In the genomic region with DNA sequence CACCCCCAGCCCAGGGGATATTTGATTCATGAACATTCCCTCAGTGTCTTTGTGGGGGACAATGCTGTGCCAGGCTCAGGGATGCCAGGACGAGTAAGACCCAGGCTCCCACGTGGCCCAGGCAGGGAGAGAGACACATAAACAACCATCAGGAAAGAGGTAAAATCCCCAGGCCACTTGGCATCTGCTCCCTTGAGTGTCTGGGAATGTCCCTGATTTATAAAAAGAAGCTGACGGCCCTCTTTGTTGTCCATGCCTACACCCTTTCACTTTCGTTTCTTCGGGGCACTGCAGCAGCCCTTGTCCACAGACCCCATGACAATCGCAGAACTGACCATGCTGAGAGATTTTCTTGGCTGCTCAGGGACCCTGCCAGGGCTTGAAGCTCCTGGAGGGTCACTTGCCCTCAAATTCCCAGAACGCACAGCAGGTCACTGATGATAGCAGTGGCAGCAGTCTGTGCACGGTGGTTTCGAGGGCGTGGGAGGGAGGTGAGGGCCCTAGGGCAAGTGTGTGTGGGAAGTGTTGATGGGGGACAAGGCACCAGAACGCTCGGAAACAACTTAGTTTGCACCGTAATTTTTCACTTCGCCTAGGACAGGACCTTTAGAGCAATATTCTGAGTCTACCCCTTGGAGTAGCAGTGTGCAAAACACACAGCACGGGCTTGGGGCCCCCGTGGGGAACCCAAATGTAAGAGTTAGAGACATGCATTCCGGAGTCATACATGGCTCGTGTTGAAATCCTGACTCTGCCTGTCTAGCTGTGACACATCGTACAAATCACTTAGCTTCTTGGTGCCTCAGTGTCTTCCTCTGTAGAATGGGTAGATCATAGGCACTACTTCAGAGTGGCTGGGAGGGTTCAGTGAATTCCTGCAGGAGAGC, we compare ENCODE assay signal across 8 cellular contexts. TPM values are rescaled to one million over a fixed set of nuclear protein-coding genes. Genes with fewer than 3 reads are reported as not detected.
DNase-seq lines count a peak whose midpoint lies in the region; ATAC-seq and TF ChIP-seq lines count a peak whose summit lies in the region.

No MANE protein-coding gene starts in this region.

- DNase-seq in CD14-positive monocyte (ENCODE audit: low spot score): no peak
- DNase-seq in adipocyte (ENCODE audit: low read depth): peak; percentile 13
- peak in 1 of 2 donors; percentile 49 for DNase-seq in left colon
- DNase-seq in stimulated activated CD8-positive, alpha-beta memory T cell treated with anti-CD3 and anti-CD28 coated beads, Interleukin-4, amount 100 ng/mL, for 48 hours: peak; percentile 79
- DNase-seq in PC-9: no peak
- DNase-seq in NCI-H2227 treated with DMSO at 0.1 percent for 48 hours (lab: John Stamatoyannopoulos, UW): no peak

- ATAC-seq in GM19452 (IDR thresholded peaks at IDR 0.05; ENCODE audit: unreplicated experiment): peak; percentile 44
- ATAC-seq in HG03521 (IDR thresholded peaks at IDR 0.05; ENCODE audit: unreplicated experiment): peak; percentile 34
- ATAC-seq in left colon: peak; percentile 27

- no peaks in the 10 kb centered on the region for H3K36me3 ChIP-seq in adipocyte (ENCODE audit: control insufficient read depth, insufficient read depth, low read length, severe bottlenecking)
- H3K36me3 ChIP-seq in PC-9 (ENCODE audit: low read depth): no peaks in the 10 kb centered on the region

- H3K9me3 ChIP-seq in adipocyte (ENCODE audit: control insufficient read depth, low read length) (no peaks in the 10 kb centered on the region), PC-9 (ENCODE audit: insufficient read depth, low read depth) (no peaks in the 10 kb centered on the region)

- H3K9me2 ChIP-seq in PC-9 (ENCODE audit: insufficient read depth): no peaks in the 10 kb centered on the region

- peaks cover 52 to 68% of the 10 kb centered on the region in 2 donors for H3K36me3 Mint-ChIP-seq in CD14-positive monocyte

- peak overlapping the region; percentile 98 to 100 (median 99) for H3K27ac Mint-ChIP-seq in CD14-positive monocyte

- TF ChIP-seq CTCF in CD14-positive monocyte (IDR thresholded peaks at IDR 0.05) (no peak), PC-9 (conservative IDR thresholded peaks at IDR 0.05) (no peak)

- peaks cover 0 to 1% (median under 1%) of the 10 kb centered on the region in 7 donors for H3K9me3 Mint-ChIP-seq in CD14-positive monocyte

- peak overlapping the region; percentile 72 for H3K4me3 ChIP-seq in adipocyte (ENCODE audit: low read length)
- H3K4me3 ChIP-seq in PC-9: no peak overlapping the region

- H3F3A ChIP-seq in PC-9 (ENCODE audit: insufficient read depth, low read depth): no peaks in the 10 kb centered on the region; the same call in 1 of the 2 replicates

- H3K27me3 Mint-ChIP-seq in CD14-positive monocyte (ENCODE audit: low read depth in 3 of 3): no peaks in the 10 kb centered on the region

- H3K4me3 Mint-ChIP-seq in CD14-positive monocyte: peak overlapping the region; percentile 79 to 89

- intact Hi-C loops in CD14-positive monocyte (cut with micrococcal nuclease) (loop anchor here (1.0 to 10.0 kb wide), 3 partner anchors 13 to 423 kb away; partner anchors contain the start of gene CYLD (in 2 of the 2)), left colon (cut with DNase I, micrococcal nuclease) (no loop called here), PC-9 (cut with micrococcal nuclease; ENCODE audit: unreplicated experiment) (no loop called here)

- peak overlapping the region; percentile 44 for H3K9ac ChIP-seq in adipocyte (ENCODE audit: low read length)

- H3K4me1 Mint-ChIP-seq in CD14-positive monocyte: peaks cover 85% of the 10 kb centered on the region

- POLR2A ChIA-PET in PC-9 (lab: Charles Lee; ENCODE audit: unreplicated experiment): no interaction called here

- H3K4me2 ChIP-seq in PC-9: no peak overlapping the region

- H3K27ac ChIP-seq in PC-9: no peak overlapping the region

- no peaks in the 10 kb centered on the region for H4K20me1 ChIP-seq in PC-9 (ENCODE audit: insufficient read depth)

- BruUV-seq in PC-9 (replicated peaks; lab: Mats Ljungman, UMichigan): no TSS peak

- CTCF ChIA-PET in PC-9 (lab: Charles Lee): no interaction called here

- H3K27me3 ChIP-seq in adipocyte (replicated peaks; ENCODE audit: control insufficient read depth, insufficient read depth, low read length): peaks cover 7% of the 10 kb centered on the region
- no peaks in the 10 kb centered on the region for H3K27me3 ChIP-seq in PC-9 (ENCODE audit: insufficient read depth, low read depth)

- no peaks in the 10 kb centered on the region for H3K79me2 ChIP-seq in PC-9 (ENCODE audit: low read depth)

- H2AFZ ChIP-seq in PC-9: no peak overlapping the region

- H3K4me1 ChIP-seq in adipocyte (ENCODE audit: control insufficient read depth, insufficient read depth, low read length): peaks cover 41% of the 10 kb centered on the region
- H3K4me1 ChIP-seq in PC-9 (replicated peaks; ENCODE audit: insufficient read depth): peaks cover 21% of the 10 kb centered on the region

RNA-seq across cellular contexts. Expression of gene NOD2, which starts 4.7 kb away (rescaled TPM):
- 10 to 100 TPM; 18.5 to 29.7 TPM for polyA plus RNA-seq in CD14-positive monocyte
- under 1 TPM; 0.61 to 0.98 TPM for total RNA-seq in left colon
- 0.70 and 0.75 TPM in 2 replicates for total RNA-seq in PC-9 (2021)

RNA-seq across cellular contexts. Expression of gene SNX20, which starts 17.0 kb away (rescaled TPM):
- polyA plus RNA-seq in CD14-positive monocyte: 10 to 100 TPM; 51.0 to 83.2 TPM
- total RNA-seq in left colon: 1 to 10 TPM in 1 of 2 donors, under 1 TPM in 1; 0.52 to 2.6 TPM
- not detected in 2 replicates for total RNA-seq in PC-9 (2021)

RNA-seq across cellular contexts. Expression of gene CYLD, which starts 43.8 kb away (rescaled TPM):
- 10 to 100 TPM; 35.9 to 57.9 TPM for polyA plus RNA-seq in CD14-positive monocyte
- total RNA-seq in left colon (10 to 100 TPM; 21.5 to 36.3 TPM), PC-9 (2021) (12.6 and 19.0 TPM in 2 replicates)

Comparison
In these comparisons a context has a peak if more than half of its experiments do, and no peak if none do; other contexts are left out.
1. DNase-seq: peak in adipocyte (single experiment) and stimulated activated CD8-positive, alpha-beta memory T cell treated with anti-CD3 and anti-CD28 coated beads, Interleukin-4, amount 100 ng/mL, for 48 hours (single experiment); none in CD14-positive monocyte (single experiment), PC-9 (0 of 2) and NCI-H2227 treated with DMSO at 0.1 percent for 48 hours (single experiment).
2. intact Hi-C loops: an anchor here in CD14-positive monocyte (1.0 to 10.0 kb wide); none called in left colon and PC-9.
3. Peak in every context shown above with its lines, with median percentiles within 50 percentile points of each other: ATAC-seq.